Comparison of ENCODE assay signal across 33 cellular contexts in the genomic region with DNA sequence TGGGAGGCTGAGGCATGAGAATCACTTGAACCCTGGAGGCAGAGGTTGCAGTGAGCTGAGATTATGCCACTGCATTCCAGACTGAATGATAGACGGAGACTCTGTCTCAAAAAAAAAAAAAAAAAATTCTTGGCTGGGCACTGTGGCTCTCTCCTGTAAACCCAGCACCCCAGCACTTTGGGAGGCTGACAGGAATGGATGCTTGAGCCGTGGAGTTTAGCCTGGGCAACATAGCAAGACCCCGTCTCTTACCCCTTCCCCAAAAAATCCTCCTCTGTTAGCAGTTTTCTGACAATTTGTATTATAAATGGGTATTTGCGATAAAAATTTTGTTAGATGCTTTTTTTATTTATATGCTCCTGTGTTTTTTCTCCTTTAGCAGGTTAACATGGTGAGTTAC.
"Had no signal": no experiment of that assay in that cellular context is flagged by ENCODE, and none has a peak within 500 bp of the region (broad histone marks: within the 10 kb centered on the region; RNA-seq: fewer than 3 reads in every experiment).

No MANE protein-coding gene starts in this region.

- H3K27ac ChIP-seq: adrenal gland, body of pancreas, brain microvascular endothelial cell, breast epithelium had no signal

- FAIRE-seq: astrocyte, TTC549 had no signal

- ATAC-seq: activated CD8-positive, alpha-beta T cell treated with anti-CD3 and anti-CD28 coated beads for 36 hours; activated naive CD4-positive, alpha-beta T cell treated with anti-CD3 and anti-CD28 coated beads, Interleukin-2, amount 50 U/mL, for 72 hours; activated T-cell treated with anti-CD3 and anti-CD28 coated beads, Interleukin-2, amount 50 U/mL, for 4 hours; activated T-cell treated with anti-CD3 and anti-CD28 coated beads, Interleukin-2, amount 50 U/mL, for 72 hours; activated T-helper 17 cell treated with anti-CD3 and anti-CD28 coated beads, Interleukin-2, amount 50 U/mL, for 72 hours; body of pancreas had no signal

- H3K4me3 ChIP-seq: adrenal gland, body of pancreas, breast epithelium had no signal

- H3K4me1 ChIP-seq: body of pancreas, breast epithelium had no signal

- H3K9me3 ChIP-seq: adrenal gland, body of pancreas, breast epithelium had no signal

- H3K36me3 ChIP-seq: breast epithelium had no signal

- DNase-seq: activated B cell treated with CpG ODN at 0.5 μM for 24 hours; activated CD4-positive, alpha-beta memory T cell treated with anti-CD3 and anti-CD28 coated beads for 36 hours; activated CD4-positive, alpha-beta T cell treated with anti-CD3 and anti-CD28 coated beads for 4 hours; activated CD4-positive, alpha-beta T cell treated with anti-CD3 and anti-CD28 coated beads, Interleukin-2, amount 10 ng/mL, durations not matched to agents 24 days and 14 days; activated CD4-positive, alpha-beta T cell treated with anti-CD3 and anti-CD28 coated beads, Interleukin-2, amount 50 U/mL, for 1 hour; activated CD4-positive, alpha-beta T cell treated with anti-CD3 and anti-CD28 coated beads, Interleukin-2, amount 50 U/mL, for 4 hours; activated CD4-positive, CD25-positive, alpha-beta regulatory T cell treated with anti-CD3 and anti-CD28 coated beads, Interleukin-2, amount 50 U/mL, for 72 hours; activated CD8-positive, alpha-beta memory T cell treated with anti-CD3 and anti-CD28 coated beads, Interleukin-2, amount 50 U/mL, for 4 hours; activated CD8-positive, alpha-beta T cell treated with anti-CD3 and anti-CD28 coated beads for 36 hours; activated effector memory CD4-positive, alpha-beta T cell treated with anti-CD3 and anti-CD28 coated beads, Interleukin-2, amount 50 U/mL, for 16 hours; activated gamma-delta T cell treated with Interleukin-2 at 50 U/mL for 16 hours; activated naive CD4-positive, alpha-beta T cell; activated naive CD4-positive, alpha-beta T cell treated with anti-CD3 and anti-CD28 coated beads for 36 hours; activated naive CD4-positive, alpha-beta T cell treated with anti-CD3 and anti-CD28 coated beads, Interleukin-2, amount 50 U/mL, for 16 hours; activated naive CD8-positive, alpha-beta T cell treated with anti-CD3 and anti-CD28 coated beads for 36 hours; activated T-cell treated with anti-CD3 and anti-CD28 coated beads for 4 hours; activated T-cell treated with anti-CD3 and anti-CD28 coated beads, Interleukin-2, amount 50 U/mL, for 1 hour; activated T-cell treated with anti-CD3 and anti-CD28 coated beads, Interleukin-2, amount 50 U/mL, for 4 hours; activated T-cell treated with anti-CD3 and anti-CD28 coated beads, Interleukin-2, amount 50 U/mL, for 72 hours; adrenal gland; amniotic stem cell; aorta; body of pancreas; brain microvascular endothelial cell; central memory CD4-positive, alpha-beta T cell; T-helper 1 cell; T-helper 2 cell; T-helper 9 cell had no signal

- H3K27me3 ChIP-seq: adrenal gland, body of pancreas, brain microvascular endothelial cell, breast epithelium had no signal
